Comparison of ENCODE assay signal across 25 cellular contexts in the genomic region with DNA sequence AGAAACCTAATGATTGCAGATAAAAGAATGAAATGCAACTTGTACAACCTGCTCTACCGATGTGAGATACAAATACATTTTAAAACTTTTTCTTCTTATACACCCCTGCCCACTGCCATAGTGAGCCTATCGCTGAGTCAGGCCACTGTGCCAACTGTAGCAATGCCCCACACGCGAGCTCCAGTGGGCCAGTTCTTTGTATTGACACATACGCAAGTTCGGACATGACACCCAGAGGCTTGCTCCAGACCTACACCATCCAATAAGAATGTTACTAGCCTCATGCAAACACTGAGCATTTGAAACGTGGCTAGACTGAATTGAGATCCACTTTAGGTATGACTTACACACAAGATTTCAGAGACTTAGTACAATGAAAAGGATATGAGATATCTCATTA.
"Had no signal": no experiment of that assay in that cellular context is flagged by ENCODE, and none has a peak within 500 bp of the region (broad histone marks: within the 10 kb centered on the region; RNA-seq: fewer than 3 reads in every experiment).

No MANE protein-coding gene starts in this region.

- H3K36me3 Mint-ChIP-seq: brain, natural killer cell had no signal

- H3K27me3 ChIP-seq: esophagus squamous epithelium, gastroesophageal sphincter, sigmoid colon, upper lobe of left lung had no signal

- H3K27ac ChIP-seq: esophagus squamous epithelium, gastroesophageal sphincter, left ventricle myocardium inferior, sigmoid colon, upper lobe of left lung had no signal

- H3K4me3 Mint-ChIP-seq: activated B cell treated with CpG ODN at 0.5 μM for 24 hours; activated CD4-positive, alpha-beta memory T cell treated with anti-CD3 and anti-CD28 coated beads for 36 hours; brain; natural killer cell had no signal

- H3K9me3 ChIP-seq: esophagus squamous epithelium, gastroesophageal sphincter, left ventricle myocardium inferior, sigmoid colon, upper lobe of left lung had no signal

- H3K4me1 ChIP-seq: left ventricle myocardium inferior had no signal

- H3K36me3 ChIP-seq: esophagus squamous epithelium, gastroesophageal sphincter, left ventricle myocardium inferior, sigmoid colon, upper lobe of left lung had no signal

- DNase-seq: activated B cell treated with CpG ODN at 0.5 μM for 24 hours; activated CD4-positive, alpha-beta memory T cell treated with anti-CD3 and anti-CD28 coated beads for 36 hours; activated CD4-positive, alpha-beta T cell treated with anti-CD3 and anti-CD28 coated beads for 48 hours; activated gamma-delta T cell; aorta; caudate nucleus; dermis blood vessel endothelial cell; effector CD8-positive, alpha-beta T cell; esophagus squamous epithelium; head of caudate nucleus; hypothalamus; left ventricle myocardium inferior; midbrain; natural killer cell; retina; sigmoid colon; stimulated activated CD4-positive, alpha-beta T cell treated with anti-CD3 and anti-CD28 coated beads, Interleukin-15, amount 100 ng/mL, for 24 hours; stimulated activated naive CD4-positive, alpha-beta T cell; T-helper 9 cell; upper lobe of left lung had no signal

- H3K27ac Mint-ChIP-seq: brain, progenitor cell of endocrine pancreas had no signal

- H3K9me3 Mint-ChIP-seq: activated B cell treated with CpG ODN at 0.5 μM for 24 hours; activated CD4-positive, alpha-beta memory T cell treated with anti-CD3 and anti-CD28 coated beads for 36 hours; activated naive CD4-positive, alpha-beta T cell treated with anti-CD3 and anti-CD28 coated beads, Interleukin-2, amount 50 U/mL, for 72 hours; natural killer cell had no signal

- ATAC-seq: gastroesophageal sphincter, natural killer cell had no signal

- H3K4me3 ChIP-seq: esophagus squamous epithelium, gastroesophageal sphincter, left ventricle myocardium inferior, sigmoid colon, smooth muscle cell, upper lobe of left lung had no signal

- H3K27me3 Mint-ChIP-seq: activated B cell treated with CpG ODN at 0.5 μM for 24 hours; activated CD4-positive, alpha-beta memory T cell treated with anti-CD3 and anti-CD28 coated beads for 36 hours; brain; progenitor cell of endocrine pancreas had no signal

- H3K4me2 ChIP-seq: smooth muscle cell had no signal
